Comparison of ENCODE assay signal across 8 cellular contexts in genomic region chr10:97197030-97197500, GRCh38. TPM values are rescaled to one million over a fixed set of nuclear protein-coding genes. Genes with fewer than 3 reads are reported as not detected.
A peak's percentile ranks its signal among the peaks of the same experiment; 100 is the strongest.
DNase-seq lines count a peak whose midpoint lies in the region; ATAC-seq, FAIRE-seq and TF ChIP-seq lines count a peak whose summit lies in the region.
"Had no signal": no experiment of that assay in that cellular context is flagged by ENCODE, and none has a peak within 500 bp of the region (broad histone marks: within the 10 kb centered on the region; RNA-seq: fewer than 3 reads in every experiment).

No MANE protein-coding gene starts in this region.

- no peak overlapping the region for H3K18ac ChIP-seq in trophoblast cell (ENCODE audit: low read length)

- no peak overlapping the region for H3K27ac Mint-ChIP-seq in CD8-positive, alpha-beta T cell
- no peak overlapping the region for H3K27ac Mint-ChIP-seq in astrocyte (ENCODE audit: unreplicated experiment)
- H3K27ac Mint-ChIP-seq in natural killer cell = no peak overlapping the region

- H3K4me2 ChIP-seq in astrocyte (ENCODE audit: low read length) (no peak overlapping the region), trophoblast cell (ENCODE audit: low read length) (no peak overlapping the region)

- no peaks in the 10 kb centered on the region for H3K36me3 ChIP-seq in CD8-positive, alpha-beta T cell (ENCODE audit: insufficient read depth, low read length)
- no peaks in the 10 kb centered on the region for H3K36me3 ChIP-seq in HUES48 (ENCODE audit: control insufficient read depth, insufficient read depth, low read length)
- no peaks in the 10 kb centered on the region for H3K36me3 ChIP-seq in astrocyte (ENCODE audit: insufficient read depth, low read length)
- H3K36me3 ChIP-seq in trophoblast cell (ENCODE audit: control insufficient read depth in 1 of 2, insufficient read depth in 2 of 2, low read length in 2 of 2) = no peaks in the 10 kb centered on the region

- H3K4me3 ChIP-seq in CD8-positive, alpha-beta T cell (ENCODE audit: low read depth, low read length) = peak overlapping the region; percentile 86
- H3K4me3 ChIP-seq in HUES48 (ENCODE audit: low read depth, low read length) (peak overlapping the region; percentile 81; the same call in 1 of the 2 replicates), astrocyte (ENCODE audit: insufficient read depth, low read depth, low read length) (no peak overlapping the region), trophoblast cell (ENCODE audit: low read depth, low read length) (no peak overlapping the region)

- H3K9ac ChIP-seq in HUES48 (ENCODE audit: low read depth, low read length) (no peak overlapping the region), astrocyte (ENCODE audit: low read length) (no peak overlapping the region), trophoblast cell (ENCODE audit: low read length) (no peak overlapping the region)

- peaks cover 7% of the 10 kb centered on the region for H3K4me1 ChIP-seq in CD8-positive, alpha-beta T cell (ENCODE audit: insufficient read depth, low read length)
- H3K4me1 ChIP-seq in HUES48 (ENCODE audit: control insufficient read depth, insufficient read depth, low read length) = peaks cover 8% of the 10 kb centered on the region; the same call in 1 of the 2 replicates
- no peaks in the 10 kb centered on the region for H3K4me1 ChIP-seq in astrocyte (ENCODE audit: insufficient read depth, low read length)
- peaks cover 0 to 3% of the 10 kb centered on the region in 2 experiments for H3K4me1 ChIP-seq in trophoblast cell (ENCODE audit: control insufficient read depth in 1 of 2, insufficient read depth in 2 of 2, low read length in 2 of 2)

- TF ChIP-seq CTCF in CD8-positive, alpha-beta T cell (IDR thresholded peaks at IDR 0.05) = no peak
- no peak for TF ChIP-seq CTCF in astrocyte (IDR thresholded peaks at IDR 0.05; ENCODE audit: insufficient read depth, low read depth, low read length)
- TF ChIP-seq CTCF in natural killer cell (IDR thresholded peaks at IDR 0.05) = no peak

- no peak overlapping the region for H2AK5ac ChIP-seq in trophoblast cell (ENCODE audit: low read length)

- H4K12ac ChIP-seq in trophoblast cell (ENCODE audit: low read depth, low read length) = no peak overlapping the region

- H3K4ac ChIP-seq in trophoblast cell (ENCODE audit: low read depth, low read length) = no peak overlapping the region

- no peak overlapping the region for H2BK120ac ChIP-seq in trophoblast cell (ENCODE audit: insufficient read depth, low read length, poor library complexity)

- in situ Hi-C loops in ACHN (cut with HindIII; ENCODE audit: low pct_ligation_motif_present, low pct_unique_long_range_greater_than_20kb, low sequenced_read_pairs) = no loop called here

- H3K27me3 ChIP-seq in CD8-positive, alpha-beta T cell (ENCODE audit: insufficient read depth, low read length) = peaks cover 4% of the 10 kb centered on the region
- H3K27me3 ChIP-seq in HUES48 (ENCODE audit: control insufficient read depth, insufficient read depth, low read length) (peaks cover 19% of the 10 kb centered on the region), astrocyte (ENCODE audit: insufficient read depth, low read length) (peaks cover 12% of the 10 kb centered on the region), trophoblast cell (ENCODE audit: insufficient read depth, low read length) (peaks cover 10% of the 10 kb centered on the region)

- CTCF ChIA-PET in CD8-positive, alpha-beta T cell (lab: Charles Lee) = interaction anchor here (0.5 to 26.7 kb wide), 18 partner anchors 8 to 803 kb away, joined by 3 to 602 read pairs (median 4); partner anchors contain the start of gene SLIT1

- no peak overlapping the region for H2BK12ac ChIP-seq in trophoblast cell (ENCODE audit: low read length)

- ATAC-seq in CD8-positive, alpha-beta T cell = no peak
- no peak for ATAC-seq in natural killer cell

- no peaks in the 10 kb centered on the region for H3K9me3 ChIP-seq in CD8-positive, alpha-beta T cell (ENCODE audit: low read length)
- H3K9me3 ChIP-seq in HUES48 (ENCODE audit: control insufficient read depth, insufficient read depth, low read length) (no peaks in the 10 kb centered on the region), astrocyte (ENCODE audit: insufficient read depth, low read depth, low read length) (no peaks in the 10 kb centered on the region), trophoblast cell (ENCODE audit: insufficient read depth, low read depth, low read length) (no peaks in the 10 kb centered on the region)

- peak overlapping the region; percentile 42 for H3K4me3 Mint-ChIP-seq in CD8-positive, alpha-beta T cell
- H3K4me3 Mint-ChIP-seq in astrocyte (ENCODE audit: unreplicated experiment) = peak overlapping the region; percentile 74
- H3K4me3 Mint-ChIP-seq in natural killer cell = peak overlapping the region; percentile 67

- no peak overlapping the region for H3K27ac ChIP-seq in CD8-positive, alpha-beta T cell (ENCODE audit: low read depth, low read length)
- H3K27ac ChIP-seq in HUES48 (ENCODE audit: low read depth, low read length) (no peak overlapping the region), astrocyte (ENCODE audit: low read depth, low read length) (no peak overlapping the region), trophoblast cell (ENCODE audit: low read depth, low read length) (no peak overlapping the region)

- no peaks in the 10 kb centered on the region for H4K20me1 ChIP-seq in astrocyte (ENCODE audit: insufficient read depth, low read length)

- H4K8ac ChIP-seq in trophoblast cell (ENCODE audit: low read depth, low read length) = no peak overlapping the region

- no peak for FAIRE-seq in astrocyte (lab: Jason Lieb, UNC)

- H3K4me1 Mint-ChIP-seq in CD8-positive, alpha-beta T cell (ENCODE audit: low read depth) = peaks cover 9% of the 10 kb centered on the region
- H3K4me1 Mint-ChIP-seq in astrocyte (ENCODE audit: low read depth, unreplicated experiment) (peaks cover 1% of the 10 kb centered on the region), natural killer cell (peaks cover 11 to 19% of the 10 kb centered on the region in 2 donors)

- H2AFZ ChIP-seq in astrocyte (ENCODE audit: low read depth, low read length) (no peak overlapping the region), trophoblast cell (ENCODE audit: insufficient read depth, low read length, poor library complexity) (no peak overlapping the region)

- intact Hi-C loops in CD8-positive, alpha-beta T cell (cut with DNase I, micrococcal nuclease) = loop anchor here in 1 of 2 experiments (5.0 kb wide), 1 partner anchor 115 kb away; no protein-coding TSS in a partner anchor
- intact Hi-C loops in natural killer cell (cut with micrococcal nuclease) = no loop called here

- no peaks in the 10 kb centered on the region for H3K79me1 ChIP-seq in trophoblast cell (ENCODE audit: low read length)

- H3K23ac ChIP-seq in trophoblast cell (ENCODE audit: low read length) = no peak overlapping the region

- H3K79me2 ChIP-seq in astrocyte (ENCODE audit: insufficient read depth, low read length) (no peaks in the 10 kb centered on the region), trophoblast cell (ENCODE audit: control insufficient read depth, insufficient read depth, low read length, poor library complexity) (no peaks in the 10 kb centered on the region)

- no peak overlapping the region for H2BK5ac ChIP-seq in trophoblast cell (ENCODE audit: low read depth, low read length, poor library complexity)

- no peak overlapping the region for H4K91ac ChIP-seq in trophoblast cell (ENCODE audit: low read depth, low read length)

- POLR2A ChIA-PET in CD8-positive, alpha-beta T cell (lab: Charles Lee) = no interaction called here

- H3K14ac ChIP-seq in trophoblast cell (ENCODE audit: low read length) = no peak overlapping the region

- H3K27me3 Mint-ChIP-seq in CD8-positive, alpha-beta T cell (ENCODE audit: low read depth) = peaks cover 12% of the 10 kb centered on the region
- peaks cover 55% of the 10 kb centered on the region for H3K27me3 Mint-ChIP-seq in astrocyte (ENCODE audit: low read depth, unreplicated experiment)
- H3K27me3 Mint-ChIP-seq in natural killer cell (ENCODE audit: low read depth in 2 of 2) = peaks cover 19% of the 10 kb centered on the region in 2 donors

- DNase-seq in CD8-positive, alpha-beta T cell = no peak
- DNase-seq in astrocyte (ENCODE audit: low read depth) (no peak), natural killer cell (no peak), trophoblast cell (no peak), ACHN (no peak)
- DNase-seq in activated effector memory CD4-positive, alpha-beta T cell treated with anti-CD3 and anti-CD28 coated beads, Interleukin-2, amount 50 U/mL, for 16 hours = no peak
- DNase-seq: GOT3 had no signal

- WGBS in trophoblast cell (ENCODE audit: extremely low coverage, insufficient coverage, insufficient read length) = no CpG with 5 or more reads among the region's 7 CpGs

- H3K9me3 Mint-ChIP-seq in CD8-positive, alpha-beta T cell = no peaks in the 10 kb centered on the region
- H3K9me3 Mint-ChIP-seq in astrocyte (ENCODE audit: unreplicated experiment) = no peaks in the 10 kb centered on the region
- no peaks in the 10 kb centered on the region for H3K9me3 Mint-ChIP-seq in natural killer cell

- H3K36me3 Mint-ChIP-seq in CD8-positive, alpha-beta T cell = no peaks in the 10 kb centered on the region
- no peaks in the 10 kb centered on the region for H3K36me3 Mint-ChIP-seq in astrocyte (ENCODE audit: low read depth, unreplicated experiment)
- H3K36me3 Mint-ChIP-seq in natural killer cell = no peaks in the 10 kb centered on the region

RNA-seq across cellular contexts. Expression of gene SLIT1, which starts 11.3 kb away (rescaled TPM):
- total RNA-seq in CD8-positive, alpha-beta T cell = under 1 TPM; 0.17 to 0.35 TPM
- total RNA-seq in astrocyte = 0.23 TPM in 1 of 2 replicates, not detected in the other
- total RNA-seq in natural killer cell = 1 to 10 TPM in 2 of 3 donors, under 1 TPM in 1; 0.28 to 1.5 (median 1.1) TPM
- polyA plus RNA-seq in trophoblast cell (2013) = 0.16 and 0.21 TPM in 2 replicates

Comparison
In these comparisons a context has a peak if more than half of its experiments do, and no peak if none do; other contexts are left out.
1. H3K4me3 ChIP-seq: peak in CD8-positive, alpha-beta T cell (single experiment) and HUES48 (single experiment); none in astrocyte (single experiment) and trophoblast cell (single experiment).
2. Peak in every context shown above with its lines, with median percentiles within 50 percentile points of each other: H3K4me3 Mint-ChIP-seq.